Comparison of ENCODE assay signal across 9 cellular contexts in genomic region chr12:102480401-102480800, GRCh38. TPM values are rescaled to one million over a fixed set of nuclear protein-coding genes. Genes with fewer than 3 reads are reported as not detected.
DNase-seq lines count a peak whose midpoint lies in the region; ATAC-seq and TF ChIP-seq lines count a peak whose summit lies in the region.
"Had no signal": no experiment of that assay in that cellular context is flagged by ENCODE, and none has a peak within 500 bp of the region (broad histone marks: within the 10 kb centered on the region; RNA-seq: fewer than 3 reads in every experiment).

Gene IGF1 (minus strand): TSS chr12:102480563. CDS start chr12:102480381, 182 bp downstream.

- no peak within 1 kb of the TSS for H2AFZ ChIP-seq in GM23338

- H3K9me3 Mint-ChIP-seq in GM23338: no peaks in the 10 kb centered on the region

- H3K4me1 ChIP-seq in GM23338 (ENCODE audit: insufficient read depth) (peaks cover 10% of the 10 kb centered on the region; the same call in 1 of the 2 replicates), spleen (peaks cover 26 to 57% (median 47%) of the 10 kb centered on the region in 6 donors)

- H3K27ac ChIP-seq in GM23338 (ENCODE audit: low read depth): no peak within 1 kb of the TSS
- H3K27ac ChIP-seq in VCaP: no peak within 1 kb of the TSS
- H3K27ac ChIP-seq in spleen: peak within 1 kb of the TSS; percentile 42 to 81 (median 58)

- TF ChIP-seq CTCF in GM23338 (conservative IDR thresholded peaks at IDR 0.05; ENCODE audit: low read depth in 2 of 2): peak in 1 of 2 experiments; percentile 16; a peak in 2 of 4 replicates
- peak; percentile 32 for TF ChIP-seq CTCF in VCaP (conservative IDR thresholded peaks at IDR 0.05)
- TF ChIP-seq CTCF in spleen (IDR thresholded peaks at IDR 0.05 in 8 of 11, conservative IDR thresholded peaks at IDR 0.05 in 3 of 11): no peak

- no peak within 1 kb of the TSS for H3K27ac Mint-ChIP-seq in GM23338

- H3F3A ChIP-seq in GM23338 (replicated peaks; ENCODE audit: low read depth): no peaks in the 10 kb centered on the region

- no peaks in the 10 kb centered on the region for H3K27me3 ChIP-seq in GM23338 (ENCODE audit: insufficient read depth)
- no peaks in the 10 kb centered on the region for H3K27me3 ChIP-seq in spleen (replicated peaks in 1 of 7)

- H3K36me3 ChIP-seq in GM23338 (ENCODE audit: insufficient read depth): no peaks in the 10 kb centered on the region
- H3K36me3 ChIP-seq in spleen: no peaks in the 10 kb centered on the region

- no peaks in the 10 kb centered on the region for H3K9me2 ChIP-seq in GM23338 (ENCODE audit: insufficient read depth)

- no peak for ATAC-seq in GM23338
- ATAC-seq in left ventricle myocardium superior: peak; percentile 89
- ATAC-seq in HG03469 (IDR thresholded peaks at IDR 0.05; ENCODE audit: unreplicated experiment): no peak

- WGBS in spleen, 5 donors: 7 to 15% (median 13%) methylated on average over 2 of the region's 2 CpGs

- H3K4me1 Mint-ChIP-seq in GM23338: peaks cover 7% of the 10 kb centered on the region; the same call in 2 of the 3 replicates

- H3K4me2 ChIP-seq in GM23338: no peak within 1 kb of the TSS

- no peak within 1 kb of the TSS for H3K4me3 Mint-ChIP-seq in GM23338

- intact Hi-C loops in left ventricle myocardium superior (cut with micrococcal nuclease): no loop called here
- intact Hi-C loops in spleen (cut with DNase I; ENCODE audit: low total_unique reads): loop anchor here (5.0 to 10.0 kb wide), 2 partner anchors 313 to 536 kb away; no protein-coding TSS in a partner anchor

- H3K4me3 ChIP-seq in GM23338 (no peak within 1 kb of the TSS), spleen (peak within 1 kb of the TSS; percentile 0 to 55 (median 22))

- no peak for TF ChIP-seq POLR2A in spleen (IDR thresholded peaks at IDR 0.05)

- H3K27me3 Mint-ChIP-seq in GM23338 (ENCODE audit: insufficient read depth, low read depth, poor library complexity): peaks cover 6% of the 10 kb centered on the region

- DNase-seq in GM23338 (ENCODE audit: low spot score): peak; percentile 12
- DNase-seq in left ventricle myocardium superior: no peak
- DNase-seq in spleen: no peak
- no peak for DNase-seq in NCI-H2081 treated with DMSO at 0.1 percent for 48 hours (lab: John Stamatoyannopoulos, UW)
- DNase-seq in activated CD4-positive, alpha-beta T cell treated with anti-CD3 and anti-CD28 coated beads for 48 hours: no peak
- no peak for DNase-seq in NCI-H1417 treated with DMSO at 0.1 percent for 48 hours (lab: John Stamatoyannopoulos, UW)
- DNase-seq: NK-92 treated with Interleukin-12 subunit alpha and Interleukin-12 subunit beta, amount 100 ng/mL, for 24 hours had no signal

- no peaks in the 10 kb centered on the region for H3K9me3 ChIP-seq in spleen

- H3K79me2 ChIP-seq in GM23338 (replicated peaks; ENCODE audit: insufficient read depth): no peaks in the 10 kb centered on the region

- no peaks in the 10 kb centered on the region for H3K36me3 Mint-ChIP-seq in GM23338 (ENCODE audit: low read depth)

- no peaks in the 10 kb centered on the region for H4K20me1 ChIP-seq in GM23338 (replicated peaks; ENCODE audit: insufficient read depth)

TF ChIP-seq in GM23338, 12 proteins besides CTCF, POLR2A, EP300 and RAD21:
- TF ChIP-seq POLR2AphosphoS5 (IDR thresholded peaks at IDR 0.05; ENCODE audit: low read depth): no peak
- no peak for TF ChIP-seq ETS1 (IDR thresholded peaks at IDR 0.05)
- no peak for TF ChIP-seq JUNB (IDR thresholded peaks at IDR 0.05; ENCODE audit: unreplicated experiment)
- no peak for TF ChIP-seq REST (IDR thresholded peaks at IDR 0.05; ENCODE audit: unreplicated experiment)
- no peak for TF ChIP-seq STAT1 (IDR thresholded peaks at IDR 0.05; ENCODE audit: unreplicated experiment)
- TF ChIP-seq NANOG (IDR thresholded peaks at IDR 0.05; ENCODE audit: borderline replicate concordance): no peak
- no peak for TF ChIP-seq EZH2 (IDR thresholded peaks at IDR 0.05; ENCODE audit: low read depth, unreplicated experiment)
- no peak for TF ChIP-seq ZNF331 (CRISPR knock-in tag; IDR thresholded peaks at IDR 0.05; ENCODE audit: low read depth)

RNA-seq across cellular contexts. Expression of gene IGF1, which starts in this region (rescaled TPM):
- total RNA-seq in GM23338 (2014; rRNA removed; shearing (Covaris generic)): not detected in 2 replicates
- 0.29 TPM in 1 of 2 replicates, not detected in the other for polyA plus RNA-seq in GM23338 (2016; fragmentation: Nextera tagmentation; extraction: Ambion mirVana)
- total RNA-seq in left ventricle myocardium superior: 6.4 TPM
- total RNA-seq in spleen: 10 to 100 TPM in 6 of 7 donors, 1 to 10 TPM in 1; 8.7 to 19.7 (median 11.5) TPM
- polyA plus RNA-seq in spleen: 1 to 10 TPM; 1.5 to 5.6 (median 4.2) TPM

Comparison
In these comparisons a context has a peak if more than half of its experiments do, and no peak if none do; other contexts are left out.
1. Peak in DNase-seq in GM23338; RNA of the gene not detected or under 1 TPM.
2. H3K27ac ChIP-seq: peak in spleen (8 of 8); none in GM23338 (single experiment) and VCaP (single experiment).